8 cellular contexts compared by ENCODE assay signal in genomic region chr6:107957909-107958688, GRCh38. TPM values are rescaled to one million over a fixed set of nuclear protein-coding genes. Genes with fewer than 3 reads are reported as not detected.
DNase-seq lines count a peak whose midpoint lies in the region; ATAC-seq, FAIRE-seq and TF ChIP-seq lines count a peak whose summit lies in the region.

SEC63 (minus strand) TSS chr6:107958208; CDS start chr6:107958009, 199 bp downstream.

- H3K4me1 ChIP-seq in ascending aorta (peaks cover 0 to 21% of the 10 kb centered on the region in 2 donors), right cardiac atrium (ENCODE audit: control insufficient read depth, insufficient read depth, low read length) (peaks cover 3% of the 10 kb centered on the region), rectal smooth muscle tissue (ENCODE audit: control insufficient read depth, insufficient read depth, low read length) (peaks cover 12% of the 10 kb centered on the region), vagina (peaks cover 29% of the 10 kb centered on the region)

- H3K27ac ChIP-seq in ascending aorta, result peak within 1 kb of the TSS; percentile 72 to 83
- H3K27ac ChIP-seq in right cardiac atrium (ENCODE audit: low read length), result peak within 1 kb of the TSS; percentile 84
- H3K27ac ChIP-seq in rectal smooth muscle tissue (ENCODE audit: low read depth, low read length), result peak within 1 kb of the TSS; percentile 93
- peak within 1 kb of the TSS; percentile 84 for H3K27ac ChIP-seq in vagina

- ATAC-seq in HG02973 (IDR thresholded peaks at IDR 0.05; ENCODE audit: unreplicated experiment), result peak; percentile 90
- peak; percentile 99 for ATAC-seq in right cardiac atrium

- intact Hi-C loops in ascending aorta (cut with DNase I), result loop anchor here (1.0 to 10.0 kb wide), 7 partner anchors 116 to 1425 kb away; partner anchors contain the start of genes AFG1L, CD164, CEP57L1 and OSTM1
- intact Hi-C loops in right cardiac atrium (cut with DNase I), result no loop called here
- intact Hi-C loops in vagina (cut with DNase I), result no loop called here

- no peaks in the 10 kb centered on the region for H3K9me3 Mint-ChIP-seq in T-helper 2 cell treated with Interferon-gamma antibody and Interleukin-4, amounts not matched to agents 5 μg/mL and 100 μg/mL, for 36 hours

- no peaks in the 10 kb centered on the region for H3K27me3 Mint-ChIP-seq in T-helper 2 cell treated with Interferon-gamma antibody and Interleukin-4, amounts not matched to agents 5 μg/mL and 100 μg/mL, for 36 hours (ENCODE audit: low read depth)

- H3K9ac ChIP-seq in rectal smooth muscle tissue (ENCODE audit: low read length), result peak within 1 kb of the TSS; percentile 95

- FAIRE-seq in GM18507 (lab: Jason Lieb, UNC), result peak; percentile 90

- peaks cover 25% of the 10 kb centered on the region for H3K36me3 Mint-ChIP-seq in T-helper 2 cell treated with Interferon-gamma antibody and Interleukin-4, amounts not matched to agents 5 μg/mL and 100 μg/mL, for 36 hours (ENCODE audit: low read depth)

- H3K27me3 ChIP-seq in ascending aorta (no peaks in the 10 kb centered on the region), right cardiac atrium (ENCODE audit: control insufficient read depth, insufficient read depth) (no peaks in the 10 kb centered on the region), rectal smooth muscle tissue (ENCODE audit: control insufficient read depth, insufficient read depth, low read length) (no peaks in the 10 kb centered on the region), vagina (no peaks in the 10 kb centered on the region)

- peak within 1 kb of the TSS; percentile 100 for H3K4me3 Mint-ChIP-seq in T-helper 2 cell treated with Interferon-gamma antibody and Interleukin-4, amounts not matched to agents 5 μg/mL and 100 μg/mL, for 36 hours

- TF ChIP-seq CTCF in ascending aorta (IDR thresholded peaks at IDR 0.05), result no peak
- TF ChIP-seq CTCF in vagina (IDR thresholded peaks at IDR 0.05), result no peak

- WGBS in right cardiac atrium, result under 1% methylated on average over 69 of the region's 69 CpGs

- no peaks in the 10 kb centered on the region for H3K9me3 ChIP-seq in ascending aorta
- H3K9me3 ChIP-seq in right cardiac atrium (ENCODE audit: control insufficient read depth, low read length), result no peaks in the 10 kb centered on the region
- H3K9me3 ChIP-seq in vagina, result no peaks in the 10 kb centered on the region

- H3K4me3 ChIP-seq in ascending aorta, result peak within 1 kb of the TSS; percentile 78 to 87
- peak within 1 kb of the TSS; percentile 79 for H3K4me3 ChIP-seq in right cardiac atrium (ENCODE audit: low read length)
- peak within 1 kb of the TSS; percentile 95 for H3K4me3 ChIP-seq in rectal smooth muscle tissue (ENCODE audit: low read length)
- peak within 1 kb of the TSS; percentile 81 to 84 for H3K4me3 ChIP-seq in vagina

- TF ChIP-seq POLR2A in vagina (IDR thresholded peaks at IDR 0.05), result peak in 1 of 2 donors; percentile 77

- DNase-seq in GM18507 (ENCODE audit: extremely low spot score, insufficient read length, low read depth) (peak; percentile 95), NCI-H2029 (lab: John Stamatoyannopoulos, UW) (peak; percentile 98), ascending aorta (ENCODE audit: low spot score in 2 of 2) (peak; percentile 89 to 98), right cardiac atrium (peak; percentile 97 to 99 (median 99)), vagina (ENCODE audit: extremely low spot score in 2 of 2) (peak; percentile 96 to 97)
- DNase-seq in T-helper 2 cell treated with Interferon-gamma antibody and Interleukin-4, amounts not matched to agents 5 μg/mL and 100 μg/mL, for 36 hours (ENCODE audit: low spot score), result peak; percentile 95

- H3K4me1 Mint-ChIP-seq in T-helper 2 cell treated with Interferon-gamma antibody and Interleukin-4, amounts not matched to agents 5 μg/mL and 100 μg/mL, for 36 hours (ENCODE audit: low read depth), result peaks cover 26% of the 10 kb centered on the region

- H3K36me3 ChIP-seq in ascending aorta (no peaks in the 10 kb centered on the region), rectal smooth muscle tissue (ENCODE audit: control insufficient read depth, insufficient read depth, low read length) (no peaks in the 10 kb centered on the region), vagina (no peaks in the 10 kb centered on the region)

- peak within 1 kb of the TSS; percentile 98 for H3K27ac Mint-ChIP-seq in T-helper 2 cell treated with Interferon-gamma antibody and Interleukin-4, amounts not matched to agents 5 μg/mL and 100 μg/mL, for 36 hours

RNA-seq across cellular contexts. Expression of gene SEC63, which starts in this region (rescaled TPM):
- total RNA-seq in ascending aorta (13.1 TPM), right cardiac atrium (100 to 1,000 TPM in 1 of 4 donors, 10 to 100 TPM in 3; 65.6 to 100 (median 87.9) TPM), vagina (25.3 TPM)
- 30.6 TPM for polyA plus RNA-seq in right cardiac atrium

Comparison
In these comparisons a context has a peak if more than half of its experiments do, and no peak if none do; other contexts are left out.
1. Peak in every context shown above with its lines: DNase-seq, ATAC-seq, H3K4me3 ChIP-seq and H3K27ac ChIP-seq.